ENCODE assay signal across 18 cellular contexts in genomic region chrX:16853537-16853936, GRCh38.
"Had no signal": no experiment of that assay in that cellular context is flagged by ENCODE, and none has a peak within 500 bp of the region (broad histone marks: within the 10 kb centered on the region; RNA-seq: fewer than 3 reads in every experiment).

No MANE protein-coding gene starts in this region.

- H3K27ac Mint-ChIP-seq: endodermal cell, type B pancreatic cell had no signal

- H3K9me3 ChIP-seq: right atrium auricular region, testis had no signal

- H3K4me3 Mint-ChIP-seq: activated T-cell treated with anti-CD3 and anti-CD28 coated beads, Interleukin-2, amount 50 U/mL, for 4 hours; endodermal cell; neural crest cell; type B pancreatic cell had no signal

- ATAC-seq: left lobe of liver had no signal

- H3K27me3 Mint-ChIP-seq: type B pancreatic cell had no signal

- H3K4me1 Mint-ChIP-seq: endodermal cell had no signal

- H3K9me3 Mint-ChIP-seq: activated T-cell treated with anti-CD3 and anti-CD28 coated beads, Interleukin-2, amount 50 U/mL, for 4 hours; type B pancreatic cell had no signal

- H3K27me3 ChIP-seq: brain microvascular endothelial cell, right atrium auricular region, testis had no signal

- H3K4me3 ChIP-seq: dorsolateral prefrontal cortex, lung, right atrium auricular region, testis had no signal

- H3K27ac ChIP-seq: brain microvascular endothelial cell, dorsolateral prefrontal cortex, epithelial cell of prostate, right atrium auricular region, testis, VCaP had no signal

- DNase-seq: activated CD4-positive, CD25-positive, alpha-beta regulatory T cell treated with anti-CD3 and anti-CD28 coated beads, Interleukin-2, amount 50 U/mL, for 72 hours; activated gamma-delta T cell; activated T-cell treated with anti-CD3 and anti-CD28 coated beads, Interleukin-2, amount 50 U/mL, for 4 hours; anterior cingulate cortex; brain microvascular endothelial cell; central memory CD4-positive, alpha-beta T cell; dorsolateral prefrontal cortex; endodermal cell; foreskin melanocyte; glutamatergic neuron; testis had no signal

- H3K4me1 ChIP-seq: right atrium auricular region had no signal
